1 cellular context compared by ENCODE assay signal in genomic region chr10:96229568-96230030, GRCh38.
A peak's percentile ranks its signal among the peaks of the same experiment; 100 is the strongest.
TF ChIP-seq lines count a peak whose summit lies in the region.

No MANE protein-coding gene starts in this region.

TF ChIP-seq in HEK293, 187 proteins besides CTCF, POLR2A, EP300 and RAD21 (continued from another document):
- TF ChIP-seq ZNF433 (tag by site-specific recombination; IDR thresholded peaks at IDR 0.05; ENCODE audit: low read depth) (no peak), HIC1 (tag by site-specific recombination; IDR thresholded peaks at IDR 0.05) (no peak), ZSCAN16 (tag by site-specific recombination; IDR thresholded peaks at IDR 0.05) (no peak), ZBTB48 (tag by site-specific recombination; IDR thresholded peaks at IDR 0.05) (0 out of 2 replicates have a peak, but pooled peaks have one; percentile 32), SP7 (tag by site-specific recombination; IDR thresholded peaks at IDR 0.05) (peak; percentile 63), ZNF571 (tag by site-specific recombination; IDR thresholded peaks at IDR 0.05) (no peak), ZNF423 (tag by site-specific recombination; IDR thresholded peaks at IDR 0.05) (no peak), YY2 (tag by site-specific recombination; IDR thresholded peaks at IDR 0.05) (peak; percentile 64; the same call in 1 of the 2 replicates), ZNF76 (tag by site-specific recombination; IDR thresholded peaks at IDR 0.05; ENCODE audit: borderline replicate concordance, low read depth) (no peak), ZFP69B (tag by site-specific recombination; IDR thresholded peaks at IDR 0.05) (peak; percentile 92), ZNF404 (tag by site-specific recombination; IDR thresholded peaks at IDR 0.05) (no peak), ZNF664 (tag by site-specific recombination; IDR thresholded peaks at IDR 0.05) (0 out of 2 replicates have a peak, but pooled peaks have one; percentile 7), ZFHX2 (tag by site-specific recombination; conservative IDR thresholded peaks at IDR 0.05) (0 out of 2 replicates have a peak, but pooled peaks have one; percentile 6), ZNF639 (tag by site-specific recombination; IDR thresholded peaks at IDR 0.05) (peak; percentile 72), ZNF24 (tag by site-specific recombination; IDR thresholded peaks at IDR 0.05) (peak; percentile 66; the same call in 1 of the 2 replicates), ZXDB (tag by site-specific recombination; IDR thresholded peaks at IDR 0.05) (peak; percentile 73), ZNF133 (tag by site-specific recombination; IDR thresholded peaks at IDR 0.05) (0 out of 2 replicates have a peak, but pooled peaks have one; percentile 18), KLF16 (tag by site-specific recombination; IDR thresholded peaks at IDR 0.05) (0 out of 2 replicates have a peak, but pooled peaks have one; percentile 45), ZNF670 (tag by site-specific recombination; IDR thresholded peaks at IDR 0.05; ENCODE audit: low read depth) (no peak), ZNF239 (tag by site-specific recombination; IDR thresholded peaks at IDR 0.05) (peak; percentile 83; the same call in 1 of the 2 replicates), ZNF621 (tag by site-specific recombination; IDR thresholded peaks at IDR 0.05) (no peak), GLI4 (tag by site-specific recombination; IDR thresholded peaks at IDR 0.05) (peak; percentile 90), ZNF157 (tag by site-specific recombination; IDR thresholded peaks at IDR 0.05) (no peak), ZNF561 (tag by site-specific recombination; IDR thresholded peaks at IDR 0.05; ENCODE audit: borderline replicate concordance) (no peak), ZFP37 (tag by site-specific recombination; IDR thresholded peaks at IDR 0.05) (peak; percentile 93), ZNF596 (tag by site-specific recombination; IDR thresholded peaks at IDR 0.05) (no peak), KLF8 (tag by site-specific recombination; IDR thresholded peaks at IDR 0.05) (peak; percentile 66)
- TF ChIP-seq, protein P1, sequence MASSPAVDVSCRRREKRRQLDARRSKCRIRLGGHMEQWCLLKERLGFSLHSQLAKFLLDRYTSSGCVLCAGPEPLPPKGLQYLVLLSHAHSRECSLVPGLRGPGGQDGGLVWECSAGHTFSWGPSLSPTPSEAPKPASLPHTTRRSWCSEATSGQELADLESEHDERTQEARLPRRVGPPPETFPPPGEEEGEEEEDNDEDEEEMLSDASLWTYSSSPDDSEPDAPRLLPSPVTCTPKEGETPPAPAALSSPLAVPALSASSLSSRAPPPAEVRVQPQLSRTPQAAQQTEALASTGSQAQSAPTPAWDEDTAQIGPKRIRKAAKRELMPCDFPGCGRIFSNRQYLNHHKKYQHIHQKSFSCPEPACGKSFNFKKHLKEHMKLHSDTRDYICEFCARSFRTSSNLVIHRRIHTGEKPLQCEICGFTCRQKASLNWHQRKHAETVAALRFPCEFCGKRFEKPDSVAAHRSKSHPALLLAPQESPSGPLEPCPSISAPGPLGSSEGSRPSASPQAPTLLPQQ (tag by site-specific recombination; IDR thresholded peaks at IDR 0.05), result peak; percentile 89
- TF ChIP-seq, protein P2, sequence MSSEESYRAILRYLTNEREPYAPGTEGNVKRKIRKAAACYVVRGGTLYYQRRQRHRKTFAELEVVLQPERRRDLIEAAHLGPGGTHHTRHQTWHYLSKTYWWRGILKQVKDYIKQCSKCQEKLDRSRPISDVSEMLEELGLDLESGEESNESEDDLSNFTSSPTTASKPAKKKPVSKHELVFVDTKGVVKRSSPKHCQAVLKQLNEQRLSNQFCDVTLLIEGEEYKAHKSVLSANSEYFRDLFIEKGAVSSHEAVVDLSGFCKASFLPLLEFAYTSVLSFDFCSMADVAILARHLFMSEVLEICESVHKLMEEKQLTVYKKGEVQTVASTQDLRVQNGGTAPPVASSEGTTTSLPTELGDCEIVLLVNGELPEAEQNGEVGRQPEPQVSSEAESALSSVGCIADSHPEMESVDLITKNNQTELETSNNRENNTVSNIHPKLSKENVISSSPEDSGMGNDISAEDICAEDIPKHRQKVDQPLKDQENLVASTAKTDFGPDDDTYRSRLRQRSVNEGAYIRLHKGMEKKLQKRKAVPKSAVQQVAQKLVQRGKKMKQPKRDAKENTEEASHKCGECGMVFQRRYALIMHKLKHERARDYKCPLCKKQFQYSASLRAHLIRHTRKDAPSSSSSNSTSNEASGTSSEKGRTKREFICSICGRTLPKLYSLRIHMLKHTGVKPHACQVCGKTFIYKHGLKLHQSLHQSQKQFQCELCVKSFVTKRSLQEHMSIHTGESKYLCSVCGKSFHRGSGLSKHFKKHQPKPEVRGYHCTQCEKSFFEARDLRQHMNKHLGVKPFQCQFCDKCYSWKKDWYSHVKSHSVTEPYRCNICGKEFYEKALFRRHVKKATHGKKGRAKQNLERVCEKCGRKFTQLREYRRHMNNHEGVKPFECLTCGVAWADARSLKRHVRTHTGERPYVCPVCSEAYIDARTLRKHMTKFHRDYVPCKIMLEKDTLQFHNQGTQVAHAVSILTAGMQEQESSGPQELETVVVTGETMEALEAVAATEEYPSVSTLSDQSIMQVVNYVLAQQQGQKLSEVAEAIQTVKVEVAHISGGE (tag by site-specific recombination; conservative IDR thresholded peaks at IDR 0.05; ENCODE audit: low read depth), result no peak
- TF ChIP-seq, protein P3, sequence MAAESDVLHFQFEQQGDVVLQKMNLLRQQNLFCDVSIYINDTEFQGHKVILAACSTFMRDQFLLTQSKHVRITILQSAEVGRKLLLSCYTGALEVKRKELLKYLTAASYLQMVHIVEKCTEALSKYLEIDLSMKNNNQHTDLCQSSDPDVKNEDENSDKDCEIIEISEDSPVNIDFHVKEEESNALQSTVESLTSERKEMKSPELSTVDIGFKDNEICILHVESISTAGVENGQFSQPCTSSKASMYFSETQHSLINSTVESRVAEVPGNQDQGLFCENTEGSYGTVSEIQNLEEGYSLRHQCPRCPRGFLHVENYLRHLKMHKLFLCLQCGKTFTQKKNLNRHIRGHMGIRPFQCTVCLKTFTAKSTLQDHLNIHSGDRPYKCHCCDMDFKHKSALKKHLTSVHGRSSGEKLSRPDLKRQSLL (tag by site-specific recombination; IDR thresholded peaks at IDR 0.05), result no peak; the same call in 1 of the 2 replicates
- TF ChIP-seq, protein P4, sequence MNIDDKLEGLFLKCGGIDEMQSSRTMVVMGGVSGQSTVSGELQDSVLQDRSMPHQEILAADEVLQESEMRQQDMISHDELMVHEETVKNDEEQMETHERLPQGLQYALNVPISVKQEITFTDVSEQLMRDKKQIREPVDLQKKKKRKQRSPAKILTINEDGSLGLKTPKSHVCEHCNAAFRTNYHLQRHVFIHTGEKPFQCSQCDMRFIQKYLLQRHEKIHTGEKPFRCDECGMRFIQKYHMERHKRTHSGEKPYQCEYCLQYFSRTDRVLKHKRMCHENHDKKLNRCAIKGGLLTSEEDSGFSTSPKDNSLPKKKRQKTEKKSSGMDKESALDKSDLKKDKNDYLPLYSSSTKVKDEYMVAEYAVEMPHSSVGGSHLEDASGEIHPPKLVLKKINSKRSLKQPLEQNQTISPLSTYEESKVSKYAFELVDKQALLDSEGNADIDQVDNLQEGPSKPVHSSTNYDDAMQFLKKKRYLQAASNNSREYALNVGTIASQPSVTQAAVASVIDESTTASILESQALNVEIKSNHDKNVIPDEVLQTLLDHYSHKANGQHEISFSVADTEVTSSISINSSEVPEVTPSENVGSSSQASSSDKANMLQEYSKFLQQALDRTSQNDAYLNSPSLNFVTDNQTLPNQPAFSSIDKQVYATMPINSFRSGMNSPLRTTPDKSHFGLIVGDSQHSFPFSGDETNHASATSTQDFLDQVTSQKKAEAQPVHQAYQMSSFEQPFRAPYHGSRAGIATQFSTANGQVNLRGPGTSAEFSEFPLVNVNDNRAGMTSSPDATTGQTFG (tag by site-specific recombination; IDR thresholded peaks at IDR 0.05; ENCODE audit: borderline replicate concordance), result peak; percentile 78; the same call in 1 of the 2 replicates
- TF ChIP-seq, protein P5, sequence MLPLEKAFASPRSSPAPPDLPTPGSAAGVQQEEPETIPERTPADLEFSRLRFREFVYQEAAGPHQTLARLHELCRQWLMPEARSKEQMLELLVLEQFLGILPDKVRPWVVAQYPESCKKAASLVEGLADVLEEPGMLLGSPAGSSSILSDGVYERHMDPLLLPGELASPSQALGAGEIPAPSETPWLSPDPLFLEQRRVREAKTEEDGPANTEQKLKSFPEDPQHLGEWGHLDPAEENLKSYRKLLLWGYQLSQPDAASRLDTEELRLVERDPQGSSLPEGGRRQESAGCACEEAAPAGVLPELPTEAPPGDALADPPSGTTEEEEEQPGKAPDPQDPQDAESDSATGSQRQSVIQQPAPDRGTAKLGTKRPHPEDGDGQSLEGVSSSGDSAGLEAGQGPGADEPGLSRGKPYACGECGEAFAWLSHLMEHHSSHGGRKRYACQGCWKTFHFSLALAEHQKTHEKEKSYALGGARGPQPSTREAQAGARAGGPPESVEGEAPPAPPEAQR (tag by site-specific recombination; IDR thresholded peaks at IDR 0.05), result peak; percentile 90
- TF ChIP-seq, protein P6, sequence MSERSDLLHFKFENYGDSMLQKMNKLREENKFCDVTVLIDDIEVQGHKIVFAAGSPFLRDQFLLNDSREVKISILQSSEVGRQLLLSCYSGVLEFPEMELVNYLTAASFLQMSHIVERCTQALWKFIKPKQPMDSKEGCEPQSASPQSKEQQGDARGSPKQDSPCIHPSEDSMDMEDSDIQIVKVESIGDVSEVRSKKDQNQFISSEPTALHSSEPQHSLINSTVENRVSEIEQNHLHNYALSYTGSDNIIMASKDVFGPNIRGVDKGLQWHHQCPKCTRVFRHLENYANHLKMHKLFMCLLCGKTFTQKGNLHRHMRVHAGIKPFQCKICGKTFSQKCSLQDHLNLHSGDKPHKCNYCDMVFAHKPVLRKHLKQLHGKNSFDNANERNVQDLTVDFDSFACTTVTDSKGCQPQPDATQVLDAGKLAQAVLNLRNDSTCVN (tag by site-specific recombination; optimal IDR thresholded peaks at IDR 0.05), result peak; percentile 71
TF ChIP-seq in HEK293: peak in this region for 34.
